Comparison of ENCODE assay signal across 6 cellular contexts in genomic region chr21:18857606-18858005, GRCh38.
DNase-seq lines count a peak whose midpoint lies in the region; ATAC-seq, FAIRE-seq and TF ChIP-seq lines count a peak whose summit lies in the region.
"Not testable (repeated sequence)": the region's sequence is repeated elsewhere in the genome, so short reads cannot be mapped to it uniquely, and the experiment has no call there.

No MANE protein-coding gene starts in this region.

- BruUV-seq in IMR-90 (replicated peaks; lab: Mats Ljungman, UMichigan) (TSS peak; percentile 100), PC-9 (replicated peaks; lab: Mats Ljungman, UMichigan) (TSS peak; percentile 50), K562 (replicated peaks; lab: Mats Ljungman, UMichigan) (TSS peak; percentile 99), endothelial cell of umbilical vein (replicated peaks; lab: Mats Ljungman, UMichigan) (TSS peak; percentile 95)

- in situ Hi-C loops in IMR-90 (cut with MboI; ENCODE audit: low sequenced_read_pairs); K562 (cut with MboI): not testable (repeated sequence)

- H2AK5ac ChIP-seq in IMR-90 (ENCODE audit: low read depth, low read length): not testable (repeated sequence)

- WGBS in IMR-90 (ENCODE audit: extremely low coverage in 2 of 2, insufficient read length in 1 of 2), 2 experiments: no CpG with 5 or more reads among the region's 16 CpGs
- 1% methylated on average over 12 of the region's 16 CpGs for WGBS in K562 (ENCODE audit: insufficient coverage, low coverage, missing lambda C conversion rate)
- WGBS in right cardiac atrium: 92% methylated on average over 16 of the region's 16 CpGs

- dilution Hi-C loops in IMR-90 (cut with HindIII; ENCODE audit: low sequenced_read_pairs, unreplicated experiment); endothelial cell of umbilical vein (cut with MboI; ENCODE audit: extremely low pct_ligation_motif_present, low sequenced_read_pairs): not testable (repeated sequence)

- not testable (repeated sequence) for H3K14ac ChIP-seq in IMR-90 (replicated peaks; ENCODE audit: low read depth, low read length)

- not testable (repeated sequence) for H2AK9ac ChIP-seq in IMR-90 (replicated peaks; ENCODE audit: low read depth, low read length, poor library complexity)

- H3K4me2 ChIP-seq in IMR-90 (ENCODE audit: low read depth, low read length); PC-9; K562 (ENCODE audit: insufficient read depth, low read length); endothelial cell of umbilical vein (ENCODE audit: insufficient read depth, low read length): not testable (repeated sequence)

- H2BK15ac ChIP-seq in IMR-90 (ENCODE audit: low read depth, low read length): not testable (repeated sequence)

- not testable (repeated sequence) for H3K27me3 ChIP-seq in IMR-90 (ENCODE audit: control insufficient read depth, insufficient read depth, low read length); PC-9 (ENCODE audit: insufficient read depth, low read depth); K562 (ENCODE audit: control insufficient read depth in 2 of 2, insufficient read depth in 2 of 2, low read length in 2 of 2); endothelial cell of umbilical vein (ENCODE audit: control insufficient read depth in 2 of 2, insufficient read depth in 2 of 2, low read length in 2 of 2); right cardiac atrium (ENCODE audit: control insufficient read depth, insufficient read depth)

- POLR2A ChIA-PET in IMR-90 (lab: Charles Lee; ENCODE audit: unreplicated experiment); PC-9 (lab: Charles Lee; ENCODE audit: unreplicated experiment); K562 (lab: Yijun Ruan, JAX); endothelial cell of umbilical vein (lab: Charles Lee): not testable (repeated sequence)

- H4K8ac ChIP-seq in IMR-90 (ENCODE audit: low read depth in 2 of 2, low read length in 2 of 2): not testable (repeated sequence)

- H4K91ac ChIP-seq in IMR-90 (ENCODE audit: insufficient read depth, low read depth, low read length): not testable (repeated sequence)

- not testable (repeated sequence) for TF ChIP-seq POLR2A in GM12892 (IDR thresholded peaks at IDR 0.05; ENCODE audit: low read depth, low read length); IMR-90 (IDR thresholded peaks at IDR 0.05; ENCODE audit: low read depth, low read length); K562 (conservative IDR thresholded peaks at IDR 0.05); endothelial cell of umbilical vein (IDR thresholded peaks at IDR 0.05; ENCODE audit: low read depth, low read length)

- not testable (repeated sequence) for H3K9me3 ChIP-seq in IMR-90 (ENCODE audit: control insufficient read depth, insufficient read depth, low read length); PC-9 (ENCODE audit: insufficient read depth, low read depth); K562 (replicated peaks; ENCODE audit: control insufficient read depth, insufficient read depth, low read depth, low read length); endothelial cell of umbilical vein (replicated peaks; ENCODE audit: control insufficient read depth, insufficient read depth, low read length); right cardiac atrium (ENCODE audit: control insufficient read depth, low read length)

- H3K9me1 ChIP-seq in IMR-90 (ENCODE audit: insufficient read depth, low read length); K562 (ENCODE audit: control insufficient read depth, insufficient read depth, low read length); endothelial cell of umbilical vein (replicated peaks; ENCODE audit: control insufficient read depth, extremely low read depth, insufficient read depth, low read length): not testable (repeated sequence)

- not testable (repeated sequence) for TF ChIP-seq RAD21 in IMR-90 (IDR thresholded peaks at IDR 0.05; ENCODE audit: low read length); K562 (CRISPR knock-in tag; conservative IDR thresholded peaks at IDR 0.05 in 1 of 2, IDR thresholded peaks at IDR 0.05 in 1 of 2)

- not testable (repeated sequence) for H3K79me1 ChIP-seq in IMR-90 (ENCODE audit: low read depth in 1 of 2, low read length in 2 of 2)

- ATAC-seq in IMR-90 (ENCODE audit: low read depth); K562; right cardiac atrium: not testable (repeated sequence)

- CTCF ChIA-PET in IMR-90 (lab: Yijun Ruan, JAX); PC-9 (lab: Charles Lee); K562 (lab: Yijun Ruan, JAX; ENCODE audit: low intra/inter-chr PET ratio); endothelial cell of umbilical vein (lab: Charles Lee): not testable (repeated sequence)

- not testable (repeated sequence) for H4K20me1 ChIP-seq in IMR-90 (ENCODE audit: insufficient read depth, low read length); PC-9 (ENCODE audit: insufficient read depth); K562 (replicated peaks; ENCODE audit: control insufficient read depth, insufficient read depth, low read length); endothelial cell of umbilical vein (replicated peaks; ENCODE audit: control insufficient read depth, extremely low read depth, insufficient read depth, low read length)

- not testable (repeated sequence) for H3K56ac ChIP-seq in IMR-90 (ENCODE audit: extremely low read depth, insufficient read depth, low read length)

- not testable (repeated sequence) for H2BK20ac ChIP-seq in IMR-90 (ENCODE audit: low read depth, low read length)

- not testable (repeated sequence) for H3K79me2 ChIP-seq in PC-9 (ENCODE audit: low read depth); K562 (ENCODE audit: control insufficient read depth, insufficient read depth, low read length); endothelial cell of umbilical vein (ENCODE audit: control insufficient read depth, insufficient read depth, low read length)

- H3K4me1 ChIP-seq in IMR-90 (ENCODE audit: control insufficient read depth, insufficient read depth, low read length); PC-9 (replicated peaks; ENCODE audit: insufficient read depth); K562 (replicated peaks in 1 of 2; ENCODE audit: control insufficient read depth in 2 of 2, insufficient read depth in 2 of 2, low read length in 2 of 2); endothelial cell of umbilical vein (ENCODE audit: control insufficient read depth, extremely low read depth, insufficient read depth, low read length); right cardiac atrium (ENCODE audit: control insufficient read depth, insufficient read depth, low read length): not testable (repeated sequence)

- TF ChIP-seq EP300 in K562 (IDR thresholded peaks at IDR 0.05; ENCODE audit: low read length): not testable (repeated sequence)

- H3K27ac ChIP-seq in IMR-90 (ENCODE audit: insufficient read depth, low read length); PC-9; K562 (ENCODE audit: extremely low read depth, low read depth, low read length); endothelial cell of umbilical vein (ENCODE audit: insufficient read depth, low read depth, low read length); right cardiac atrium (ENCODE audit: low read length): not testable (repeated sequence)

- not testable (repeated sequence) for TF ChIP-seq CTCF in IMR-90 (conservative IDR thresholded peaks at IDR 0.05; ENCODE audit: low read depth, low read length); PC-9 (conservative IDR thresholded peaks at IDR 0.05); K562 (IDR thresholded peaks at IDR 0.05 in 2 of 3, conservative IDR thresholded peaks at IDR 0.05 in 1 of 3; ENCODE audit: insufficient read depth in 2 of 3, low read depth in 1 of 3, low read length in 3 of 3); endothelial cell of umbilical vein (IDR thresholded peaks at IDR 0.05; ENCODE audit: extremely low read depth in 1 of 2, insufficient read depth in 1 of 2, low read depth in 1 of 2, low read length in 2 of 2)

- not testable (repeated sequence) for H4K5ac ChIP-seq in IMR-90 (ENCODE audit: low read depth, low read length)

- peak; percentile 14 for FAIRE-seq in GM12892 (lab: Jason Lieb, UNC)
- not testable (repeated sequence) for FAIRE-seq in K562 (lab: Jason Lieb, UNC); endothelial cell of umbilical vein (lab: Jason Lieb, UNC)

- H2BK120ac ChIP-seq in IMR-90 (ENCODE audit: low read depth, low read length): not testable (repeated sequence)

- H3K9me2 ChIP-seq in PC-9 (ENCODE audit: insufficient read depth): not testable (repeated sequence)

- H3K23ac ChIP-seq in IMR-90 (ENCODE audit: low read depth, low read length): not testable (repeated sequence)

- not testable (repeated sequence) for H2AFZ ChIP-seq in IMR-90 (replicated peaks; ENCODE audit: low read length, poor library complexity); PC-9; K562 (ENCODE audit: low read depth, low read length); endothelial cell of umbilical vein (ENCODE audit: low read depth, low read length)

- intact Hi-C loops in IMR-90 (cut with micrococcal nuclease); PC-9 (cut with micrococcal nuclease; ENCODE audit: unreplicated experiment); K562 (cut with micrococcal nuclease); endothelial cell of umbilical vein (cut with micrococcal nuclease); right cardiac atrium (cut with DNase I): not testable (repeated sequence)

- not testable (repeated sequence) for H3K4me3 ChIP-seq in IMR-90 (ENCODE audit: insufficient read depth, low read depth, low read length); PC-9; K562; endothelial cell of umbilical vein (replicated peaks in 1 of 3; ENCODE audit: insufficient read depth in 1 of 3, low read depth in 1 of 3, low read length in 3 of 3); right cardiac atrium (ENCODE audit: low read length)

- H3K36me3 ChIP-seq in IMR-90 (ENCODE audit: control insufficient read depth, insufficient read depth, low read length); PC-9 (ENCODE audit: low read depth); K562 (ENCODE audit: control insufficient read depth, insufficient read depth, low read length); endothelial cell of umbilical vein (ENCODE audit: control insufficient read depth in 2 of 2, extremely low read depth in 1 of 2, insufficient read depth in 2 of 2, low read length in 2 of 2): not testable (repeated sequence)

- H3F3A ChIP-seq in PC-9 (ENCODE audit: insufficient read depth, low read depth): not testable (repeated sequence)

- H3K9ac ChIP-seq in IMR-90 (ENCODE audit: low read depth, low read length); K562 (ENCODE audit: insufficient read depth in 1 of 2, low read depth in 2 of 2, low read length in 2 of 2); endothelial cell of umbilical vein (replicated peaks; ENCODE audit: extremely low read depth, insufficient read depth, low read length): not testable (repeated sequence)

- DNase-seq in GM12892 (ENCODE audit: insufficient read length); IMR-90; PC-9; K562 (ENCODE audit: extremely low read depth in 1 of 4, low spot score in 3 of 4); endothelial cell of umbilical vein (ENCODE audit: low read depth, low spot score): not testable (repeated sequence)
- peak in 2 of 3 donors; percentile 15 to 52 for DNase-seq in right cardiac atrium

- H3K4ac ChIP-seq in IMR-90 (ENCODE audit: low read depth, low read length): not testable (repeated sequence)

- not testable (repeated sequence) for H2BK5ac ChIP-seq in IMR-90 (ENCODE audit: low read depth, low read length, poor library complexity, severe bottlenecking)

- H3K18ac ChIP-seq in IMR-90 (ENCODE audit: low read depth, low read length): not testable (repeated sequence)
